ENCODE assay signal across 10 cellular contexts in genomic region chr3:46349484-46350261, GRCh38. TPM values are rescaled to one million over a fixed set of nuclear protein-coding genes. Genes with fewer than 3 reads are reported as not detected.
DNase-seq lines count a peak whose midpoint lies in the region; ATAC-seq and TF ChIP-seq lines count a peak whose summit lies in the region.
"Had no signal": no experiment of that assay in that cellular context is flagged by ENCODE, and none has a peak within 500 bp of the region (broad histone marks: within the 10 kb centered on the region; RNA-seq: fewer than 3 reads in every experiment).

No MANE protein-coding gene starts in this region.

- no peak for DNase-seq in activated T-cell treated with anti-CD3 and anti-CD28 coated beads, Interleukin-2, amount 50 U/mL, for 4 hours
- DNase-seq in activated T-cell treated with anti-CD3 and anti-CD28 coated beads, Interleukin-2, amount 50 U/mL, for 1 hour = no peak
- DNase-seq in RPMI7951 (ENCODE audit: low read depth) (peak; percentile 57), NCI-H446 (lab: John Stamatoyannopoulos, UW) (no peak), chondrocyte (ENCODE audit: low spot score) (no peak), ovary (no peak)
- DNase-seq: activated naive CD4-positive, alpha-beta T cell treated with anti-CD3 and anti-CD28 coated beads, Interleukin-2, amount 50 U/mL, for 16 hours had no signal

- no peak for TF ChIP-seq POLR2A in ovary (IDR thresholded peaks at IDR 0.05)

- no peaks in the 10 kb centered on the region for H3K9me3 ChIP-seq in ovary
- H3K9me3 ChIP-seq: SJSA1 had no signal

- no peak overlapping the region for H3K4me3 ChIP-seq in ovary
- H3K4me3 ChIP-seq: SJSA1 had no signal

- WGBS in ovary, 3 donors = 71 to 74% (median 73%) methylated on average over 2 of the region's 2 CpGs

- H3K36me3 Mint-ChIP-seq in activated T-cell treated with anti-CD3 and anti-CD28 coated beads, Interleukin-2, amount 50 U/mL, for 4 hours (ENCODE audit: insufficient read depth) = no peaks in the 10 kb centered on the region
- no peaks in the 10 kb centered on the region for H3K36me3 Mint-ChIP-seq in stimulated activated memory B cell treated with anti-CD40 and anti-IgM and Interleukin-4, amounts not matched to agents 10 μg/mL and 1 μg/mL and 100 μg/mL, for 72 hours
- no peaks in the 10 kb centered on the region for H3K36me3 Mint-ChIP-seq in chondrocyte (ENCODE audit: low read depth)

- peak overlapping the region; percentile 11 for H3K4me3 Mint-ChIP-seq in activated T-cell treated with anti-CD3 and anti-CD28 coated beads, Interleukin-2, amount 50 U/mL, for 4 hours
- no peak overlapping the region for H3K4me3 Mint-ChIP-seq in stimulated activated memory B cell treated with anti-CD40 and anti-IgM and Interleukin-4, amounts not matched to agents 10 μg/mL and 1 μg/mL and 100 μg/mL, for 72 hours
- no peak overlapping the region for H3K4me3 Mint-ChIP-seq in chondrocyte (ENCODE audit: unreplicated experiment)

- ATAC-seq in activated T-cell treated with anti-CD3 and anti-CD28 coated beads, Interleukin-2, amount 50 U/mL, for 4 hours = peak in 1 of 2 donors; percentile 8
- ATAC-seq in HG02973 (IDR thresholded peaks at IDR 0.05; ENCODE audit: unreplicated experiment) = peak; percentile 63
- ATAC-seq in stimulated activated memory B cell treated with anti-CD40 and anti-IgM and Interleukin-4, amounts not matched to agents 10 μg/mL and 1 μg/mL and 100 μg/mL, for 72 hours = peak; percentile 62

- no peaks in the 10 kb centered on the region for H3K9me3 Mint-ChIP-seq in activated T-cell treated with anti-CD3 and anti-CD28 coated beads, Interleukin-2, amount 50 U/mL, for 4 hours
- no peaks in the 10 kb centered on the region for H3K9me3 Mint-ChIP-seq in stimulated activated memory B cell treated with anti-CD40 and anti-IgM and Interleukin-4, amounts not matched to agents 10 μg/mL and 1 μg/mL and 100 μg/mL, for 72 hours
- no peaks in the 10 kb centered on the region for H3K9me3 Mint-ChIP-seq in chondrocyte (ENCODE audit: low read depth)

- no peak overlapping the region for H3K27ac ChIP-seq in ovary
- H3K27ac ChIP-seq: SJSA1 had no signal

- H3K4me1 Mint-ChIP-seq in activated T-cell treated with anti-CD3 and anti-CD28 coated beads, Interleukin-2, amount 50 U/mL, for 4 hours (ENCODE audit: low read depth) = peaks cover 63% of the 10 kb centered on the region
- peaks cover 67% of the 10 kb centered on the region for H3K4me1 Mint-ChIP-seq in stimulated activated memory B cell treated with anti-CD40 and anti-IgM and Interleukin-4, amounts not matched to agents 10 μg/mL and 1 μg/mL and 100 μg/mL, for 72 hours
- no peaks in the 10 kb centered on the region for H3K4me1 Mint-ChIP-seq in chondrocyte (ENCODE audit: low read depth)

- H3K27ac Mint-ChIP-seq in stimulated activated memory B cell treated with anti-CD40 and anti-IgM and Interleukin-4, amounts not matched to agents 10 μg/mL and 1 μg/mL and 100 μg/mL, for 72 hours = peak overlapping the region; percentile 58
- H3K27ac Mint-ChIP-seq in chondrocyte (ENCODE audit: unreplicated experiment) = no peak overlapping the region

- H3K36me3 ChIP-seq in ovary = no peaks in the 10 kb centered on the region
- H3K36me3 ChIP-seq: SJSA1 had no signal

- H3K27me3 ChIP-seq in ovary = no peaks in the 10 kb centered on the region

- no peaks in the 10 kb centered on the region for H3K4me1 ChIP-seq in ovary (ENCODE audit: insufficient read depth)

- no peak for TF ChIP-seq CTCF in chondrocyte (IDR thresholded peaks at IDR 0.05)
- no peak for TF ChIP-seq CTCF in ovary (IDR thresholded peaks at IDR 0.05)

- no peak for TF ChIP-seq EP300 in ovary (IDR thresholded peaks at IDR 0.05)

- no peaks in the 10 kb centered on the region for H3K27me3 Mint-ChIP-seq in activated T-cell treated with anti-CD3 and anti-CD28 coated beads, Interleukin-2, amount 50 U/mL, for 4 hours (ENCODE audit: low read depth)
- H3K27me3 Mint-ChIP-seq in stimulated activated memory B cell treated with anti-CD40 and anti-IgM and Interleukin-4, amounts not matched to agents 10 μg/mL and 1 μg/mL and 100 μg/mL, for 72 hours = no peaks in the 10 kb centered on the region
- H3K27me3 Mint-ChIP-seq in chondrocyte (ENCODE audit: low read depth) = peaks cover 66% of the 10 kb centered on the region

- intact Hi-C loops in ovary (cut with DNase I) = no loop called here

RNA-seq across cellular contexts. Expression of gene CCR2, which starts 4.2 kb away (rescaled TPM):
- 1 to 10 TPM in 1 of 3 donors, under 1 TPM in 2; 0.18 to 1.4 (median 0.41) TPM for total RNA-seq in activated T-cell treated with anti-CD3 and anti-CD28 coated beads, Interleukin-2, amount 50 U/mL, for 4 hours
- total RNA-seq in RPMI7951 (2014; rRNA removed; shearing (Covaris generic)) = not detected in 2 replicates
- total RNA-seq in chondrocyte (not detected in 3 replicates), ovary (1 to 10 TPM in 1 of 7 donors, under 1 TPM in 6; 0.34 to 1.8 (median 0.43) TPM)
- polyA plus RNA-seq in ovary = 1 to 10 TPM in 1 of 2 donors, under 1 TPM in 1; 0.40 to 6.0 TPM
- total RNA-seq: SJSA1 had no signal

RNA-seq across cellular contexts. Expression of gene CCR5, which starts 21.1 kb away (rescaled TPM):
- total RNA-seq in activated T-cell treated with anti-CD3 and anti-CD28 coated beads, Interleukin-2, amount 50 U/mL, for 4 hours = 1 to 10 TPM; 1.2 to 7.2 (median 2.2) TPM
- total RNA-seq in RPMI7951 (2014; rRNA removed; shearing (Covaris generic)) = not detected in 2 replicates
- total RNA-seq in chondrocyte (not detected in 3 replicates), ovary (1 to 10 TPM in 3 of 7 donors, under 1 TPM in 4; 0.23 to 2.1 (median 0.92) TPM)
- polyA plus RNA-seq in ovary = 1 to 10 TPM in 1 of 2 donors, under 1 TPM in 1; 0.45 to 7.4 TPM
- total RNA-seq: SJSA1 had no signal

RNA-seq across cellular contexts. Expression of gene CCRL2, which starts 57.4 kb away (rescaled TPM):
- total RNA-seq in activated T-cell treated with anti-CD3 and anti-CD28 coated beads, Interleukin-2, amount 50 U/mL, for 4 hours = 1 to 10 TPM in 1 of 3 donors, under 1 TPM in 2; 0.43 to 1.3 (median 0.76) TPM
- 2.8 and 6.1 TPM in 2 replicates for total RNA-seq in RPMI7951 (2014; rRNA removed; shearing (Covaris generic))
- total RNA-seq in chondrocyte = not detected in 3 replicates
- 1 to 10 TPM in 3 of 7 donors, under 1 TPM in 3, not detected in 1; 0.72 to 4.4 (median 1.0) TPM for total RNA-seq in ovary
- 1 to 10 TPM; 1.2 to 5.4 TPM for polyA plus RNA-seq in ovary
